In genomic region chr2:181462032-181462431, GRCh38 we compare ENCODE assay signal across 9 cellular contexts.
DNase-seq lines count a peak whose midpoint lies in the region; ATAC-seq and TF ChIP-seq lines count a peak whose summit lies in the region.
"Had no signal": no experiment of that assay in that cellular context is flagged by ENCODE, and none has a peak within 500 bp of the region (broad histone marks: within the 10 kb centered on the region; RNA-seq: fewer than 3 reads in every experiment).

No MANE protein-coding gene starts in this region.

- peak overlapping the region; percentile 62 for H3K4me3 Mint-ChIP-seq in memory B cell

- ATAC-seq in GM18505 (IDR thresholded peaks at IDR 0.05; ENCODE audit: unreplicated experiment) (peak; percentile 34), GM21717 (IDR thresholded peaks at IDR 0.05; ENCODE audit: unreplicated experiment) (peak; percentile 33), memory B cell (ENCODE audit: low read depth) (peak; percentile 12)
- ATAC-seq: heart left ventricle had no signal

- TF ChIP-seq POLR2A in GM18505 (IDR thresholded peaks at IDR 0.05; ENCODE audit: borderline replicate concordance, extremely low read depth, insufficient read depth, insufficient read length): no peak
- TF ChIP-seq POLR2A in NB4 (IDR thresholded peaks at IDR 0.05; ENCODE audit: extremely low read depth, insufficient read length): no peak

- peaks cover 54% of the 10 kb centered on the region for H3K4me1 Mint-ChIP-seq in memory B cell

- DNase-seq in NB4 (ENCODE audit: low read depth): no peak
- DNase-seq in memory B cell (ENCODE audit: low spot score in 2 of 2): no peak
- DNase-seq in SHP77 (lab: John Stamatoyannopoulos, UW): no peak
- DNase-seq in Ammon's horn (ENCODE audit: low spot score): no peak
- no peak for DNase-seq in Kasumi-1 (lab: John Stamatoyannopoulos, UW)
- no peak for DNase-seq in medulla oblongata (ENCODE audit: extremely low spot score)
- DNase-seq: heart left ventricle had no signal

- peaks cover 24% of the 10 kb centered on the region for H3K36me3 Mint-ChIP-seq in memory B cell

- H3K4me3 ChIP-seq in NB4 (ENCODE audit: low read depth, low read length): peak overlapping the region; percentile 97

- no peaks in the 10 kb centered on the region for H3K27me3 Mint-ChIP-seq in memory B cell

- H3K9me3 Mint-ChIP-seq in memory B cell: no peaks in the 10 kb centered on the region

- peak overlapping the region; percentile 74 for H3K27ac Mint-ChIP-seq in memory B cell

- TF ChIP-seq CTCF in NB4 (IDR thresholded peaks at IDR 0.05; ENCODE audit: low read depth, low read length): no peak
